ENCODE assay signal across 17 cellular contexts in the genomic region with DNA sequence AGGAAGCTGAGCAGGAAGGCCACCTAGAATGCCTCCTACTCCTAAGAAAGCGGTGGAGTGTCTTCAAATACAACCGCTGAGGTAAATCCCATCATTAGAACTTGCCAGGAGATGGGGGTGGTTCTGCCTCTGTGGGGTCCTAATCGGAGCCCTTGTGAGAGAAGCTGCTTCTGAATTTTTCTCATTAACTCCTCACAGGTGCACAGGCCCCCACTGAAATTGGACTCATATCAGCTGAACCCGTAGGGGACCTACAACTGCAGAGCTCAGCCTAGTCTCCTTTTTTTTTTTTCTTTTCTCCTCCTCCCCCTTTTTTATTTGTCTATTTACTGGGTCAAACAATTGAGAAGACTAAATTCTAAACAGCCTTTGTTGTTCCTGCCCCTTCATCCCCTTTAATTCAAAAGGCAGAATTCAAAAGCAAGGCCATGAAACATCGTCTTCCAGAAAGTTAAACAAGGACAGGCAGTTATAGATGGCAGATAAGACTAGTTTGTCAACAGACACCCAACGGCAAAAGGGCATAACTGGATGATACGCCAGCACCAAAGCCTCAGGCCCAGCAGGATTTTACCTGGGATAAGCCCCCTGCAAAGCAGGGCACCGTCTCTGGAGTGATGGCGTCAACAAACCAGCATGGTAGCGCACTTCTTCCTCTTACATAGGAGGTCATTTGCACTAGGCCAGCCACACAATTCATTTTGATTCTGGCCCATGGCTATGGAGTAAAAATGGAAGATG.
A peak's percentile ranks its signal among the peaks of the same experiment; 100 is the strongest.
DNase-seq lines count a peak whose midpoint lies in the region; ATAC-seq and TF ChIP-seq lines count a peak whose summit lies in the region.
"Had no signal": no experiment of that assay in that cellular context is flagged by ENCODE, and none has a peak within 500 bp of the region (broad histone marks: within the 10 kb centered on the region; RNA-seq: fewer than 3 reads in every experiment).

No MANE protein-coding gene starts in this region.

- no peak overlapping the region for H2BK12ac ChIP-seq in neuronal stem cell (ENCODE audit: low read length)

- no peak for TF ChIP-seq POLR2A in breast epithelium (IDR thresholded peaks at IDR 0.05)

- peak overlapping the region; percentile 59 for H3K18ac ChIP-seq in neuronal stem cell (ENCODE audit: low read length)

- H3K27ac ChIP-seq in breast epithelium (peak overlapping the region; percentile 20 to 52), mammary epithelial cell (ENCODE audit: insufficient read depth, low read depth, low read length) (no peak overlapping the region), VCaP (peak overlapping the region; percentile 94), neuronal stem cell (replicated peaks; ENCODE audit: low read length) (no peak overlapping the region)
- H3K27ac ChIP-seq: BLaER1 treated with 17β-estradiol and CSF1 and Interleukin-3, amounts not matched to agents 10 nM and 100 nM; GM23248 had no signal

- H3K4me1 ChIP-seq in breast epithelium, result no peaks in the 10 kb centered on the region
- no peaks in the 10 kb centered on the region for H3K4me1 ChIP-seq in mammary epithelial cell (ENCODE audit: insufficient read depth, low read length)
- peaks cover 3 to 6% of the 10 kb centered on the region in 2 donors for H3K4me1 ChIP-seq in neuronal stem cell (ENCODE audit: control insufficient read depth in 2 of 2, insufficient read depth in 1 of 2, low read depth in 1 of 2, low read length in 2 of 2)

- DNase-seq in breast epithelium (ENCODE audit: low spot score in 2 of 2), result no peak
- no peak for DNase-seq in mammary epithelial cell
- DNase-seq in neuronal stem cell (ENCODE audit: low spot score), result no peak
- no peak for DNase-seq in NCI-H1694 treated with DMSO at 0.1 percent for 48 hours (lab: John Stamatoyannopoulos, UW)
- DNase-seq in activated CD4-positive, alpha-beta T cell treated with anti-CD3 and anti-CD28 coated beads, Interleukin-2, amount 10 ng/mL, durations not matched to agents 7 days and 5 days, result no peak
- DNase-seq in omental fat pad (ENCODE audit: low spot score), result no peak
- no peak for DNase-seq in H4 (ENCODE audit: low spot score)
- DNase-seq: 8988T; ACHN; CD4-positive, alpha-beta T cell; DMS79; GM23248; H7 had no signal

- H3K4me3 ChIP-seq in breast epithelium (no peak overlapping the region), mammary epithelial cell (replicated peaks in 1 of 3; ENCODE audit: insufficient read depth in 1 of 3, low read depth in 2 of 3, low read length in 3 of 3) (no peak overlapping the region), neuronal stem cell (ENCODE audit: low read length in 2 of 2) (no peak overlapping the region)
- H3K4me3 ChIP-seq: BLaER1 treated with 17β-estradiol and CSF1 and Interleukin-3, amounts not matched to agents 10 nM and 100 nM; GM12878; GM23248 had no signal

- H3K14ac ChIP-seq in neuronal stem cell (ENCODE audit: low read length), result no peak overlapping the region

- no peaks in the 10 kb centered on the region for H3K36me3 ChIP-seq in breast epithelium
- no peaks in the 10 kb centered on the region for H3K36me3 ChIP-seq in mammary epithelial cell (ENCODE audit: insufficient read depth, low read length)
- no peaks in the 10 kb centered on the region for H3K36me3 ChIP-seq in neuronal stem cell (replicated peaks in 1 of 2; ENCODE audit: control insufficient read depth in 2 of 2, insufficient read depth in 2 of 2, low read length in 2 of 2)
- H3K36me3 ChIP-seq: BLaER1 treated with 17β-estradiol and CSF1 and Interleukin-3, amounts not matched to agents 10 nM and 100 nM had no signal

- no peak overlapping the region for H4K91ac ChIP-seq in neuronal stem cell (ENCODE audit: low read depth, low read length, poor library complexity)

- no peaks in the 10 kb centered on the region for H4K20me1 ChIP-seq in mammary epithelial cell (ENCODE audit: insufficient read depth, low read length)
- H4K20me1 ChIP-seq: BLaER1 treated with 17β-estradiol and CSF1 and Interleukin-3, amounts not matched to agents 10 nM and 100 nM had no signal

- H3K9me3 ChIP-seq in breast epithelium (peaks cover 11% of the 10 kb centered on the region in 2 donors), mammary epithelial cell (replicated peaks; ENCODE audit: insufficient read depth, low read length) (peaks cover 4% of the 10 kb centered on the region), neuronal stem cell (replicated peaks in 1 of 2; ENCODE audit: control insufficient read depth in 2 of 2, insufficient read depth in 1 of 2, low read depth in 1 of 2, low read length in 2 of 2) (peaks cover 3 to 24% of the 10 kb centered on the region in 2 donors)

- no peak overlapping the region for H3K27ac Mint-ChIP-seq in activated CD4-positive, alpha-beta T cell treated with anti-CD3 and anti-CD28 coated beads, Interleukin-2, amount 10 ng/mL, durations not matched to agents 7 days and 5 days
- H3K27ac Mint-ChIP-seq: CD4-positive, alpha-beta T cell had no signal

- in situ Hi-C loops in mammary epithelial cell (cut with MboI; ENCODE audit: low sequenced_read_pairs in 2 of 2), result no loop called here

- no peaks in the 10 kb centered on the region for H3K79me2 ChIP-seq in mammary epithelial cell (ENCODE audit: insufficient read depth, low read length)

- H3K9ac ChIP-seq in mammary epithelial cell (ENCODE audit: insufficient read depth, low read length) (no peak overlapping the region), neuronal stem cell (ENCODE audit: low read depth, low read length, poor library complexity) (no peak overlapping the region)
- H3K9ac ChIP-seq: BLaER1 treated with 17β-estradiol and CSF1 and Interleukin-3, amounts not matched to agents 10 nM and 100 nM; GM23248 had no signal

- no peak overlapping the region for H2BK5ac ChIP-seq in neuronal stem cell (ENCODE audit: low read length)

- H4K8ac ChIP-seq in neuronal stem cell (ENCODE audit: low read depth, low read length), result no peak overlapping the region

- CTCF ChIA-PET in mammary epithelial cell (lab: Charles Lee; ENCODE audit: low non-redundant PET), result no interaction called here
- CTCF ChIA-PET in activated CD4-positive, alpha-beta T cell treated with anti-CD3 and anti-CD28 coated beads, Interleukin-2, amount 10 ng/mL, durations not matched to agents 7 days and 5 days (lab: Charles Lee), result no interaction called here

- H3K27me3 Mint-ChIP-seq in activated CD4-positive, alpha-beta T cell treated with anti-CD3 and anti-CD28 coated beads, Interleukin-2, amount 10 ng/mL, durations not matched to agents 7 days and 5 days, result peaks cover 2% of the 10 kb centered on the region
- H3K27me3 Mint-ChIP-seq: CD4-positive, alpha-beta T cell had no signal

- H2AFZ ChIP-seq in mammary epithelial cell (ENCODE audit: low read depth, low read length), result no peak overlapping the region
- H2AFZ ChIP-seq in neuronal stem cell (ENCODE audit: low read length), result no peak overlapping the region
- H2AFZ ChIP-seq: GM23248 had no signal

- H3K9me3 Mint-ChIP-seq in activated CD4-positive, alpha-beta T cell treated with anti-CD3 and anti-CD28 coated beads, Interleukin-2, amount 10 ng/mL, durations not matched to agents 7 days and 5 days, result peaks cover 14% of the 10 kb centered on the region

- no peak overlapping the region for H2AK5ac ChIP-seq in neuronal stem cell (ENCODE audit: low read depth, low read length)

- H3K36me3 Mint-ChIP-seq in activated CD4-positive, alpha-beta T cell treated with anti-CD3 and anti-CD28 coated beads, Interleukin-2, amount 10 ng/mL, durations not matched to agents 7 days and 5 days (ENCODE audit: low read depth), result peaks cover 5% of the 10 kb centered on the region

- H2BK120ac ChIP-seq in neuronal stem cell (ENCODE audit: low read depth, low read length), result no peak overlapping the region

- no peak overlapping the region for H2BK15ac ChIP-seq in neuronal stem cell (ENCODE audit: low read length)

- BruUV-seq in mammary epithelial cell (replicated peaks; lab: Mats Ljungman, UMichigan), result no TSS peak

- no peak overlapping the region for H3K4ac ChIP-seq in neuronal stem cell (ENCODE audit: low read length)

- no peak overlapping the region for H3K4me2 ChIP-seq in mammary epithelial cell (ENCODE audit: insufficient read depth, low read depth, low read length)
- no peak overlapping the region for H3K4me2 ChIP-seq in neuronal stem cell (ENCODE audit: insufficient read depth, low read length, poor library complexity, severe bottlenecking)
- H3K4me2 ChIP-seq: BLaER1 treated with 17β-estradiol and CSF1 and Interleukin-3, amounts not matched to agents 10 nM and 100 nM had no signal

- 90% methylated on average over 10 of the region's 10 CpGs for WGBS in mammary epithelial cell (ENCODE audit: low coverage, missing lambda C conversion rate)
- no CpG with 5 or more reads among the region's 10 CpGs for WGBS in neuronal stem cell (ENCODE audit: extremely low coverage in 2 of 2, insufficient read length in 2 of 2, insufficient replicate concordance in 1 of 2), 2 donors

- dilution Hi-C loops in mammary epithelial cell (cut with HindIII; ENCODE audit: low sequenced_read_pairs), result no loop called here

- H3K23ac ChIP-seq in neuronal stem cell (ENCODE audit: low read depth, low read length, poor library complexity), result no peak overlapping the region

- POLR2A ChIA-PET in activated CD4-positive, alpha-beta T cell treated with anti-CD3 and anti-CD28 coated beads, Interleukin-2, amount 10 ng/mL, durations not matched to agents 7 days and 5 days (lab: Charles Lee), result no interaction called here

- no peak overlapping the region for H3K4me3 Mint-ChIP-seq in activated CD4-positive, alpha-beta T cell treated with anti-CD3 and anti-CD28 coated beads, Interleukin-2, amount 10 ng/mL, durations not matched to agents 7 days and 5 days
- H3K4me3 Mint-ChIP-seq: CD4-positive, alpha-beta T cell had no signal

- no peaks in the 10 kb centered on the region for H3K79me1 ChIP-seq in neuronal stem cell (ENCODE audit: low read depth, low read length)

- intact Hi-C loops in breast epithelium (cut with DNase I; ENCODE audit: low total_unique reads) (no loop called here), mammary epithelial cell (cut with micrococcal nuclease) (no loop called here)

- H3K27me3 ChIP-seq in breast epithelium (no peaks in the 10 kb centered on the region), mammary epithelial cell (ENCODE audit: insufficient read depth, low read length) (no peaks in the 10 kb centered on the region), neuronal stem cell (ENCODE audit: control insufficient read depth in 3 of 3, insufficient read depth in 3 of 3, low read depth in 1 of 3, low read length in 3 of 3) (no peaks in the 10 kb centered on the region)
- H3K27me3 ChIP-seq: BLaER1 treated with 17β-estradiol and CSF1 and Interleukin-3, amounts not matched to agents 10 nM and 100 nM had no signal

- ATAC-seq in omental fat pad (ENCODE audit: low FRiP score), result no peak
- ATAC-seq: GM12878, HepG2 had no signal

- no peak for TF ChIP-seq CTCF in breast epithelium (IDR thresholded peaks at IDR 0.05)
- no peak for TF ChIP-seq CTCF in mammary epithelial cell (conservative IDR thresholded peaks at IDR 0.05 in 1 of 2, IDR thresholded peaks at IDR 0.05 in 1 of 2; ENCODE audit: extremely low read depth in 1 of 2, insufficient read depth in 1 of 2, low read depth in 1 of 2, low read length in 2 of 2)
- TF ChIP-seq CTCF in VCaP (conservative IDR thresholded peaks at IDR 0.05), result no peak
- no peak for TF ChIP-seq CTCF in omental fat pad (IDR thresholded peaks at IDR 0.05)

- H3K4me1 Mint-ChIP-seq in activated CD4-positive, alpha-beta T cell treated with anti-CD3 and anti-CD28 coated beads, Interleukin-2, amount 10 ng/mL, durations not matched to agents 7 days and 5 days, result no peaks in the 10 kb centered on the region

Comparison
In these comparisons a context has a peak if more than half of its experiments do, and no peak if none do; other contexts are left out.
1. H3K27ac ChIP-seq: peak in breast epithelium (2 of 2) and VCaP (single experiment); none in mammary epithelial cell (single experiment) and neuronal stem cell (single experiment).